In genomic region chr7:40095695-40096327, GRCh38 we compare ENCODE assay signal across 16 cellular contexts.
"Had no signal": no experiment of that assay in that cellular context is flagged by ENCODE, and none has a peak within 500 bp of the region (broad histone marks: within the 10 kb centered on the region; RNA-seq: fewer than 3 reads in every experiment).

No MANE protein-coding gene starts in this region.

- H3K4me1 ChIP-seq: left lung, upper lobe of right lung had no signal

- H3K27ac Mint-ChIP-seq: activated naive CD4-positive, alpha-beta T cell treated with anti-CD3 and anti-CD28 coated beads, Interleukin-2, amount 50 U/mL, for 72 hours; T-helper 2 cell treated with Interferon-gamma antibody and Interleukin-4, amounts not matched to agents 5 μg/mL and 100 μg/mL, for 36 hours had no signal

- H3K27ac ChIP-seq: esophagus squamous epithelium, left lung, upper lobe of right lung had no signal

- H3K27me3 ChIP-seq: esophagus squamous epithelium, left lung, testis, upper lobe of right lung had no signal

- H3K4me3 ChIP-seq: esophagus squamous epithelium, left lung, testis, upper lobe of right lung had no signal

- ATAC-seq: activated naive CD4-positive, alpha-beta T cell treated with anti-CD3 and anti-CD28 coated beads, Interleukin-2, amount 50 U/mL, for 72 hours; left lung; upper lobe of right lung had no signal

- H3K9me3 Mint-ChIP-seq: activated naive CD4-positive, alpha-beta T cell treated with anti-CD3 and anti-CD28 coated beads, Interleukin-2, amount 50 U/mL, for 72 hours; neural crest cell; T-helper 2 cell treated with Interferon-gamma antibody and Interleukin-4, amounts not matched to agents 5 μg/mL and 100 μg/mL, for 36 hours had no signal

- FAIRE-seq: bronchial epithelial cell had no signal

- H3K9me3 ChIP-seq: esophagus squamous epithelium, left lung, testis, upper lobe of right lung had no signal

- H3K4me3 Mint-ChIP-seq: neural crest cell; T-helper 2 cell treated with Interferon-gamma antibody and Interleukin-4, amounts not matched to agents 5 μg/mL and 100 μg/mL, for 36 hours had no signal

- DNase-seq: activated effector memory CD4-positive, alpha-beta T cell treated with Interleukin-2 at 50 U/mL for 16 hours; activated T-cell treated with anti-CD3 and anti-CD28 coated beads for 4 hours; aorta; esophagus squamous epithelium; foreskin fibroblast; islet precursor cell; left lung; mesenchymal stem cell; stimulated activated CD4-positive, alpha-beta T cell treated with anti-CD3 and anti-CD28 coated beads, Interleukin-12 subunit alpha, Interleukin-12 subunit beta, amount 100 ng/mL, for 4 hours; stimulated activated naive CD4-positive, alpha-beta T cell; testis; upper lobe of right lung had no signal
